17 cellular contexts compared by ENCODE assay signal in the genomic region with DNA sequence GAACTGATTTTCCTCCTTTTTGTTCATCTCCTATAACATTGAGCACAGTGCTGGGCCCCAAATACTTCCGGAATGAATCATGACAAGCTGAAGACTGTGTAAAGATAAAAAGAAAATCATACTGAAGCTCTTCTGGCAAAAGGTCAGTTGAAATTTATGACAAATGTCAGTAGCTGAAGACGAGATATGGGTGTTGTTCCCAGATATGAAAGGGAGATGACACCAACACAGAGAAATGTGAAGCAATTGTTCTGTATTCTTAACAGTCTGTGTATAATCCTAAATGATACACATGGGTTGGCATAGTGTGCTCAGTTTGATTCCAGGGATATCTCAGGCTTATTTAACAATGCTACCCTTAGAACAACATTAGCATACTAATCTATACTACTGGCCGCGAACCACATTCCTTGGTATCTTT.
DNase-seq lines count a peak whose midpoint lies in the region; ATAC-seq, FAIRE-seq and TF ChIP-seq lines count a peak whose summit lies in the region.
"Had no signal": no experiment of that assay in that cellular context is flagged by ENCODE, and none has a peak within 500 bp of the region (broad histone marks: within the 10 kb centered on the region; RNA-seq: fewer than 3 reads in every experiment).

No MANE protein-coding gene starts in this region.

- no peaks in the 10 kb centered on the region for H3K36me3 ChIP-seq in HCT116 (ENCODE audit: control insufficient read depth in 1 of 2, insufficient read depth in 2 of 2, low read length in 2 of 2)
- H3K36me3 ChIP-seq in breast epithelium: no peaks in the 10 kb centered on the region
- H3K36me3 ChIP-seq: pancreas, sigmoid colon had no signal

- H3K4me3 ChIP-seq in HCT116 (replicated peaks in 1 of 2; ENCODE audit: low read depth in 1 of 2, low read length in 2 of 2): no peak overlapping the region
- H3K4me3 ChIP-seq in fibroblast of villous mesenchyme (ENCODE audit: low read depth, low read length): no peak overlapping the region
- H3K4me3 ChIP-seq in skeletal muscle cell (ENCODE audit: low read depth, low read length): no peak overlapping the region
- H3K4me3 ChIP-seq in breast epithelium: no peak overlapping the region
- H3K4me3 ChIP-seq: pancreas, sigmoid colon had no signal

- peaks cover 0 to 4% (median 0%) of the 10 kb centered on the region in 9 donors for H3K9me3 Mint-ChIP-seq in naive thymus-derived CD8-positive, alpha-beta T cell

- H3K4me3 Mint-ChIP-seq in naive thymus-derived CD8-positive, alpha-beta T cell: no peak overlapping the region
- H3K4me3 Mint-ChIP-seq: effector memory CD8-positive, alpha-beta T cell had no signal

- POLR2A ChIA-PET in HCT116 (lab: Charles Lee): no interaction called here
- POLR2A ChIA-PET in naive thymus-derived CD8-positive, alpha-beta T cell (lab: Charles Lee): no interaction called here

- H3K79me2 ChIP-seq in HCT116 (ENCODE audit: insufficient read depth, low read length): no peaks in the 10 kb centered on the region

- no peak for TF ChIP-seq CTCF in HCT116 (IDR thresholded peaks at IDR 0.05 in 2 of 3, conservative IDR thresholded peaks at IDR 0.05 in 1 of 3; ENCODE audit: borderline replicate concordance in 1 of 3, insufficient read depth in 1 of 3, low read depth in 2 of 3, low read length in 2 of 3)
- TF ChIP-seq CTCF in fibroblast of villous mesenchyme (IDR thresholded peaks at IDR 0.05; ENCODE audit: insufficient read depth, low read depth, low read length): no peak
- no peak for TF ChIP-seq CTCF in breast epithelium (IDR thresholded peaks at IDR 0.05)

- no peaks in the 10 kb centered on the region for H3K9me2 ChIP-seq in HCT116 (ENCODE audit: insufficient read depth)

- no peak for TF ChIP-seq RAD21 in HCT116 (IDR thresholded peaks at IDR 0.05; ENCODE audit: low read depth)

- CTCF ChIA-PET in HCT116 (lab: Charles Lee): no interaction called here

- intact Hi-C loops in HCT116 (cut with micrococcal nuclease) (no loop called here), breast epithelium (cut with DNase I; ENCODE audit: low total_unique reads) (no loop called here)

- peaks cover 7 to 14% of the 10 kb centered on the region in 2 experiments; a peak in 3 of 4 replicates for H3K4me1 ChIP-seq in HCT116 (ENCODE audit: control insufficient read depth in 1 of 2, insufficient read depth in 2 of 2, low read length in 2 of 2)
- H3K4me1 ChIP-seq in breast epithelium: no peaks in the 10 kb centered on the region
- H3K4me1 ChIP-seq: pancreas had no signal

- H3K9me3 ChIP-seq in HCT116 (ENCODE audit: control insufficient read depth in 1 of 2, insufficient read depth in 1 of 2, low read depth in 1 of 2, low read length in 2 of 2) (no peaks in the 10 kb centered on the region), breast epithelium (no peaks in the 10 kb centered on the region)
- H3K9me3 ChIP-seq: pancreas, sigmoid colon had no signal

- peak overlapping the region; percentile 55 for H3K4me2 ChIP-seq in HCT116 (ENCODE audit: low read length)

- ATAC-seq in HCT116 (peak; percentile 67), HG02642 (IDR thresholded peaks at IDR 0.05; ENCODE audit: poor library complexity, unreplicated experiment) (no peak)
- no peak for ATAC-seq in naive thymus-derived CD8-positive, alpha-beta T cell
- ATAC-seq: effector memory CD8-positive, alpha-beta T cell; pancreas had no signal

- H3K36me3 Mint-ChIP-seq in naive thymus-derived CD8-positive, alpha-beta T cell: no peaks in the 10 kb centered on the region

- BruUV-seq in HCT116 (replicated peaks; lab: Mats Ljungman, UMichigan): no TSS peak

- H3K9ac ChIP-seq in HCT116 (ENCODE audit: low read length): no peak overlapping the region

- H3K27ac Mint-ChIP-seq in naive thymus-derived CD8-positive, alpha-beta T cell: no peak overlapping the region
- H3K27ac Mint-ChIP-seq: effector memory CD8-positive, alpha-beta T cell had no signal

- no peaks in the 10 kb centered on the region for H3K4me1 Mint-ChIP-seq in naive thymus-derived CD8-positive, alpha-beta T cell

- peak overlapping the region; percentile 50 for H2AFZ ChIP-seq in HCT116 (ENCODE audit: low read depth, low read length, poor library complexity, severe bottlenecking)

- H3K27ac ChIP-seq in HCT116 (ENCODE audit: low read depth, low read length) (no peak overlapping the region), breast epithelium (no peak overlapping the region)
- H3K27ac ChIP-seq: pancreas, sigmoid colon had no signal

- RAD21 ChIA-PET in HCT116 (lab: Charles Lee; ENCODE audit: low non-redundant PET in 1 of 2, low total read pairs in 2 of 2, uncharacterized antibody in 2 of 2, unreplicated experiment in 2 of 2): no interaction called here

- H4K20me1 ChIP-seq in HCT116 (ENCODE audit: insufficient read depth): no peaks in the 10 kb centered on the region

- FAIRE-seq in RCC 7860 (lab: Jason Lieb, UNC): peak; percentile 77
- FAIRE-seq: pancreas, urothelium cell line had no signal

- no peaks in the 10 kb centered on the region for H3K27me3 ChIP-seq in HCT116 (ENCODE audit: insufficient read depth, low read length)
- no peaks in the 10 kb centered on the region for H3K27me3 ChIP-seq in breast epithelium
- H3K27me3 ChIP-seq: pancreas, sigmoid colon had no signal

- DNase-seq in HCT116 (ENCODE audit: low read depth, low spot score) (peak; percentile 4), RCC 7860 (ENCODE audit: low spot score) (peak; percentile 59), fibroblast of villous mesenchyme (ENCODE audit: low read depth) (peak; percentile 80), skeletal muscle cell (ENCODE audit: low read depth) (peak; percentile 12), breast epithelium (ENCODE audit: low spot score in 2 of 2) (no peak)
- DNase-seq in naive thymus-derived CD8-positive, alpha-beta T cell: no peak
- DNase-seq: activated CD4-positive, alpha-beta T cell treated with anti-CD3 and anti-CD28 coated beads for 48 hours; activated effector memory CD4-positive, alpha-beta T cell treated with Interleukin-2 at 50 U/mL for 16 hours; Calu3; effector memory CD8-positive, alpha-beta T cell; foreskin melanocyte; NCI-H1930; pancreas; sigmoid colon; stimulated activated CD4-positive, alpha-beta T cell treated with anti-CD3 and anti-CD28 coated beads, Interleukin-2, amount 100 ng/mL, for 48 hours had no signal

- H3K27me3 Mint-ChIP-seq in naive thymus-derived CD8-positive, alpha-beta T cell: peaks cover 0 to 9% (median 3%) of the 10 kb centered on the region in 5 donors
- H3K27me3 Mint-ChIP-seq: effector memory CD8-positive, alpha-beta T cell had no signal

- TF ChIP-seq POLR2A in HCT116 (IDR thresholded peaks at IDR 0.05; ENCODE audit: borderline replicate concordance, extremely low read depth, insufficient read depth, insufficient read length) (no peak), breast epithelium (IDR thresholded peaks at IDR 0.05) (no peak)

TF ChIP-seq in HCT116, 20 proteins besides CTCF, POLR2A, EP300 and RAD21:
- peak; percentile 17 for TF ChIP-seq TCF7L2 (IDR thresholded peaks at IDR 0.05; ENCODE audit: borderline replicate concordance, extremely low read depth, insufficient read depth, insufficient read length)
- TF ChIP-seq, protein P1, sequence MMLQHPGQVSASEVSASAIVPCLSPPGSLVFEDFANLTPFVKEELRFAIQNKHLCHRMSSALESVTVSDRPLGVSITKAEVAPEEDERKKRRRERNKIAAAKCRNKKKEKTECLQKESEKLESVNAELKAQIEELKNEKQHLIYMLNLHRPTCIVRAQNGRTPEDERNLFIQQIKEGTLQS (IDR thresholded peaks at IDR 0.05): no peak
- peak; percentile 31; the same call in 1 of the 2 replicates for TF ChIP-seq SP1 (IDR thresholded peaks at IDR 0.05; ENCODE audit: low read depth)
- TF ChIP-seq FOSL1 (IDR thresholded peaks at IDR 0.05; ENCODE audit: low read depth): peak; percentile 44; the same call in 1 of the 2 replicates
- TF ChIP-seq JUND (IDR thresholded peaks at IDR 0.05): 0 out of 2 replicates have a peak, but pooled peaks have one; percentile 35
TF ChIP-seq in HCT116: peak in this region for 4.

Comparison
In these comparisons a context has a peak if more than half of its experiments do, and no peak if none do; other contexts are left out.
1. DNase-seq: peak in HCT116 (single experiment), RCC 7860 (single experiment), fibroblast of villous mesenchyme (single experiment) and skeletal muscle cell (single experiment); none in naive thymus-derived CD8-positive, alpha-beta T cell (0 of 10) and breast epithelium (0 of 2).